ENCODE assay signal across 8 cellular contexts in genomic region chr17:81891303-81891552, GRCh38. TPM values are rescaled to one million over a fixed set of nuclear protein-coding genes. Genes with fewer than 3 reads are reported as not detected.
DNase-seq lines count a peak whose midpoint lies in the region; ATAC-seq and TF ChIP-seq lines count a peak whose summit lies in the region.

No MANE protein-coding gene starts in this region.

- no peaks in the 10 kb centered on the region for H3K9me3 Mint-ChIP-seq in CD4-positive, alpha-beta T cell
- H3K9me3 Mint-ChIP-seq in MCF 10A (ENCODE audit: unreplicated experiment) = no peaks in the 10 kb centered on the region
- no peaks in the 10 kb centered on the region for H3K9me3 Mint-ChIP-seq in natural killer cell treated with Interleukin-12 subunit alpha and Interleukin-12 subunit beta and Interleukin-15 and Interleukin-18, amount 100 ng/mL, for 72 hours

- peak overlapping the region; percentile 99 for H3K4me3 Mint-ChIP-seq in CD4-positive, alpha-beta T cell
- H3K4me3 Mint-ChIP-seq in MCF 10A (ENCODE audit: unreplicated experiment) = peak overlapping the region; percentile 91
- peak overlapping the region; percentile 93 for H3K4me3 Mint-ChIP-seq in natural killer cell treated with Interleukin-12 subunit alpha and Interleukin-12 subunit beta and Interleukin-15 and Interleukin-18, amount 100 ng/mL, for 72 hours

- no peak overlapping the region for H3K27ac ChIP-seq in CD4-positive, alpha-beta T cell (ENCODE audit: low read depth, low read length)

- intact Hi-C loops in CD4-positive, alpha-beta T cell (cut with DNase I, micrococcal nuclease) = loop anchor here (1.0 to 5.0 kb wide), 6 partner anchors 20 to 160 kb away; partner anchors contain the start of genes PCYT2 (in 2 of the 2), ARHGDIA (in 1 of the 2), GPS1 (in 1 of the 2) and MAFG (in 1 of the 2)
- intact Hi-C loops in MCF 10A (cut with micrococcal nuclease) = no loop called here

- no peaks in the 10 kb centered on the region for H3K27me3 Mint-ChIP-seq in CD4-positive, alpha-beta T cell
- H3K27me3 Mint-ChIP-seq in MCF 10A (ENCODE audit: insufficient read depth, unreplicated experiment) = no peaks in the 10 kb centered on the region
- H3K27me3 Mint-ChIP-seq in natural killer cell treated with Interleukin-12 subunit alpha and Interleukin-12 subunit beta and Interleukin-15 and Interleukin-18, amount 100 ng/mL, for 72 hours = no peaks in the 10 kb centered on the region

- peak overlapping the region; percentile 95 for H3K27ac Mint-ChIP-seq in CD4-positive, alpha-beta T cell
- peak overlapping the region; percentile 96 for H3K27ac Mint-ChIP-seq in MCF 10A (ENCODE audit: low read depth, unreplicated experiment)
- peak overlapping the region; percentile 86 to 91 for H3K27ac Mint-ChIP-seq in natural killer cell treated with Interleukin-12 subunit alpha and Interleukin-12 subunit beta and Interleukin-15 and Interleukin-18, amount 100 ng/mL, for 72 hours

- ATAC-seq in CD4-positive, alpha-beta T cell (ENCODE audit: poor library complexity) = no peak
- peak; percentile 29 for ATAC-seq in HG03045 (IDR thresholded peaks at IDR 0.05; ENCODE audit: unreplicated experiment)
- peak; percentile 14 to 37 for ATAC-seq in natural killer cell treated with Interleukin-12 subunit alpha and Interleukin-12 subunit beta and Interleukin-15 and Interleukin-18, amount 100 ng/mL, for 72 hours
- ATAC-seq in HG03354 (IDR thresholded peaks at IDR 0.05; ENCODE audit: poor library complexity, severe bottlenecking, unreplicated experiment) = no peak

- no peaks in the 10 kb centered on the region for H3K27me3 ChIP-seq in CD4-positive, alpha-beta T cell (ENCODE audit: control insufficient read depth, insufficient read depth, low read length)

- BruUV-seq in MCF 10A (replicated peaks; lab: Mats Ljungman, UMichigan) = no TSS peak

- peaks cover 63% of the 10 kb centered on the region for H3K36me3 Mint-ChIP-seq in CD4-positive, alpha-beta T cell (ENCODE audit: low read depth)
- peaks cover 76% of the 10 kb centered on the region for H3K36me3 Mint-ChIP-seq in MCF 10A (ENCODE audit: insufficient read depth, unreplicated experiment)
- H3K36me3 Mint-ChIP-seq in natural killer cell treated with Interleukin-12 subunit alpha and Interleukin-12 subunit beta and Interleukin-15 and Interleukin-18, amount 100 ng/mL, for 72 hours = peaks cover 24% of the 10 kb centered on the region

- TF ChIP-seq CTCF in CD4-positive, alpha-beta T cell (IDR thresholded peaks at IDR 0.05) = no peak
- TF ChIP-seq CTCF in MCF 10A (IDR thresholded peaks at IDR 0.05; ENCODE audit: unreplicated experiment) = no peak

- DNase-seq in CD4-positive, alpha-beta T cell = no peak
- DNase-seq in MCF 10A (ENCODE audit: unreplicated experiment) (no peak), DMS153 treated with DMSO at 0.1 percent for 48 hours (lab: John Stamatoyannopoulos, UW; ENCODE audit: unreplicated experiment) (no peak), NCI-H128 (lab: John Stamatoyannopoulos, UW; ENCODE audit: unreplicated experiment) (no peak), inferior parietal cortex (ENCODE audit: extremely low spot score) (no peak)
- DNase-seq in natural killer cell treated with Interleukin-12 subunit alpha and Interleukin-12 subunit beta and Interleukin-15 and Interleukin-18, amount 100 ng/mL, for 72 hours (ENCODE audit: low spot score) = no peak

- H3K4me1 Mint-ChIP-seq in CD4-positive, alpha-beta T cell (ENCODE audit: low read depth) = peaks cover 5% of the 10 kb centered on the region
- peaks cover 18% of the 10 kb centered on the region for H3K4me1 Mint-ChIP-seq in MCF 10A (ENCODE audit: insufficient read depth, unreplicated experiment)
- peaks cover 10 to 30% of the 10 kb centered on the region in 2 donors for H3K4me1 Mint-ChIP-seq in natural killer cell treated with Interleukin-12 subunit alpha and Interleukin-12 subunit beta and Interleukin-15 and Interleukin-18, amount 100 ng/mL, for 72 hours (ENCODE audit: low read depth in 2 of 2)

- POLR2A ChIA-PET in CD4-positive, alpha-beta T cell (lab: Charles Lee) = interaction anchor here (1.3 to 3.5 kb wide), 2 partner anchors 20 to 25 kb away, joined by 5 to 23 read pairs; partner anchors contain the start of gene ARHGDIA
- POLR2A ChIA-PET in MCF 10A (lab: Yijun Ruan, JAX) = interaction anchor here (1.0 to 2.4 kb wide), 4 partner anchors 19 to 168 kb away, joined by 3 to 9 read pairs (median 6); partner anchors contain the start of gene PCYT2

- no peaks in the 10 kb centered on the region for H3K9me3 ChIP-seq in CD4-positive, alpha-beta T cell (ENCODE audit: control insufficient read depth, low read length)

- CTCF ChIA-PET in CD4-positive, alpha-beta T cell (lab: Charles Lee) = no interaction called here
- CTCF ChIA-PET in MCF 10A (lab: Yijun Ruan, JAX) = interaction anchor here (2.5 kb wide), 1 partner anchor 130 kb away, joined by 6 read pairs; no protein-coding TSS in a partner anchor

RNA-seq across cellular contexts. Expression of gene ALYREF, which starts 0.2 kb away (rescaled TPM):
- 100 to 1,000 TPM in 1 of 2 experiments, 10 to 100 TPM in 1; 93.3 to 101 TPM for total RNA-seq in CD4-positive, alpha-beta T cell
- total RNA-seq in MCF 10A (2022) = 114 and 115 TPM in 2 replicates
- total RNA-seq in natural killer cell treated with Interleukin-12 subunit alpha and Interleukin-12 subunit beta and Interleukin-15 and Interleukin-18, amount 100 ng/mL, for 72 hours = 100 to 1,000 TPM; 159 to 302 TPM

RNA-seq across cellular contexts. Expression of gene ANAPC11, which starts 0.3 kb away (rescaled TPM):
- 10 to 100 TPM; 27.9 to 28.9 TPM for total RNA-seq in CD4-positive, alpha-beta T cell
- 144 and 151 TPM in 2 replicates for total RNA-seq in MCF 10A (2022)
- total RNA-seq in natural killer cell treated with Interleukin-12 subunit alpha and Interleukin-12 subunit beta and Interleukin-15 and Interleukin-18, amount 100 ng/mL, for 72 hours = 100 to 1,000 TPM in 1 of 2 donors, 10 to 100 TPM in 1; 81.3 to 112 TPM

RNA-seq across cellular contexts. Expression of gene NPB, which starts 10.8 kb away (rescaled TPM):
- total RNA-seq in CD4-positive, alpha-beta T cell = under 1 TPM in 1 of 2 experiments, not detected in 1; 0.20 TPM
- total RNA-seq in MCF 10A (2022) = 0.28 TPM in 1 of 2 replicates, not detected in the other
- total RNA-seq in natural killer cell treated with Interleukin-12 subunit alpha and Interleukin-12 subunit beta and Interleukin-15 and Interleukin-18, amount 100 ng/mL, for 72 hours = under 1 TPM; 0.17 to 0.50 TPM

RNA-seq across cellular contexts. Expression of gene PCYT2, which starts 20.0 kb away (rescaled TPM):
- total RNA-seq in CD4-positive, alpha-beta T cell = 10 to 100 TPM; 18.7 to 18.9 TPM
- 26.5 and 26.8 TPM in 2 replicates for total RNA-seq in MCF 10A (2022)
- total RNA-seq in natural killer cell treated with Interleukin-12 subunit alpha and Interleukin-12 subunit beta and Interleukin-15 and Interleukin-18, amount 100 ng/mL, for 72 hours = 10 to 100 TPM; 30.4 to 36.5 TPM

RNA-seq across cellular contexts. Expression of gene ARHGDIA, which starts 20.1 kb away (rescaled TPM):
- 100 to 1,000 TPM; 706 to 715 TPM for total RNA-seq in CD4-positive, alpha-beta T cell
- 271 and 324 TPM in 2 replicates for total RNA-seq in MCF 10A (2022)
- total RNA-seq in natural killer cell treated with Interleukin-12 subunit alpha and Interleukin-12 subunit beta and Interleukin-15 and Interleukin-18, amount 100 ng/mL, for 72 hours = 100 to 1,000 TPM; 874 to 929 TPM

Comparison
In these comparisons a context has a peak if more than half of its experiments do, and no peak if none do; other contexts are left out.
1. ATAC-seq: peak in HG03045 (single experiment) and natural killer cell treated with Interleukin-12 subunit alpha and Interleukin-12 subunit beta and Interleukin-15 and Interleukin-18, amount 100 ng/mL, for 72 hours (2 of 2); none in CD4-positive, alpha-beta T cell (single experiment) and HG03354 (single experiment).
2. Peak in every context shown above with its lines, with median percentiles within 50 percentile points of each other: H3K27ac Mint-ChIP-seq and H3K4me3 Mint-ChIP-seq.